ENCODE assay signal across 8 cellular contexts in genomic region chr2:160491922-160492371, GRCh38. TPM values are rescaled to one million over a fixed set of nuclear protein-coding genes. Genes with fewer than 3 reads are reported as not detected.
DNase-seq lines count a peak whose midpoint lies in the region; ATAC-seq and TF ChIP-seq lines count a peak whose summit lies in the region.

No MANE protein-coding gene starts in this region.

- peak overlapping the region; percentile 87 for H3K4ac ChIP-seq in IMR-90 (ENCODE audit: low read depth, low read length)

- H3K27me3 ChIP-seq in AG04450 (ENCODE audit: control insufficient read depth, insufficient read depth, low read length) (no peaks in the 10 kb centered on the region), IMR-90 (ENCODE audit: control insufficient read depth, insufficient read depth, low read length) (no peaks in the 10 kb centered on the region), breast epithelium (no peaks in the 10 kb centered on the region), lower lobe of right lung (ENCODE audit: low read depth) (no peaks in the 10 kb centered on the region), upper lobe of left lung (no peaks in the 10 kb centered on the region), Karpas-422 (ENCODE audit: low read length) (no peaks in the 10 kb centered on the region)

- no peak; the same call in 1 of the 2 replicates for TF ChIP-seq RAD21 in IMR-90 (IDR thresholded peaks at IDR 0.05; ENCODE audit: low read length)

- H3K27ac ChIP-seq in AG04450 (ENCODE audit: low read depth, low read length) (peak overlapping the region; percentile 82), IMR-90 (ENCODE audit: insufficient read depth, low read length) (peak overlapping the region; percentile 100), breast epithelium (peak overlapping the region; percentile 97 to 98), lower lobe of right lung (peak overlapping the region; percentile 95), upper lobe of left lung (peak overlapping the region; percentile 92 to 97 (median 96)), Karpas-422 (ENCODE audit: low read length) (no peak overlapping the region)

- peak overlapping the region; percentile 76 for H2BK120ac ChIP-seq in IMR-90 (ENCODE audit: low read depth, low read length)

- no TSS peak for BruUV-seq in IMR-90 (replicated peaks; lab: Mats Ljungman, UMichigan)

- POLR2A ChIA-PET in AG04450 (lab: Yijun Ruan, JAX) (interaction anchor here (1.9 kb wide), 1 partner anchor 19 kb away, joined by 10 read pairs; no protein-coding TSS in a partner anchor), IMR-90 (lab: Charles Lee; ENCODE audit: unreplicated experiment) (no interaction called here)

- intact Hi-C loops in IMR-90 (cut with micrococcal nuclease): loop anchor here (1.0 to 10.0 kb wide), 12 partner anchors 65 to 673 kb away; partner anchors contain the start of gene TANK
- intact Hi-C loops in breast epithelium (cut with DNase I; ENCODE audit: low total_unique reads): no loop called here
- intact Hi-C loops in lower lobe of right lung (cut with DNase I): loop anchor here (10.0 kb wide), 1 partner anchor 157 kb away; no protein-coding TSS in a partner anchor

- peak overlapping the region; percentile 95 for H2BK5ac ChIP-seq in IMR-90 (ENCODE audit: low read depth, low read length, poor library complexity, severe bottlenecking)

- no peaks in the 10 kb centered on the region for H3K9me3 ChIP-seq in AG04450 (ENCODE audit: control insufficient read depth, insufficient read depth, low read length)
- H3K9me3 ChIP-seq in IMR-90 (ENCODE audit: control insufficient read depth, insufficient read depth, low read length): no peaks in the 10 kb centered on the region
- no peaks in the 10 kb centered on the region for H3K9me3 ChIP-seq in breast epithelium
- no peaks in the 10 kb centered on the region for H3K9me3 ChIP-seq in lower lobe of right lung
- no peaks in the 10 kb centered on the region for H3K9me3 ChIP-seq in upper lobe of left lung
- no peaks in the 10 kb centered on the region for H3K9me3 ChIP-seq in Karpas-422 (ENCODE audit: low read length)

- TF ChIP-seq POLR2A in IMR-90 (IDR thresholded peaks at IDR 0.05; ENCODE audit: low read depth, low read length) (peak; percentile 55), breast epithelium (IDR thresholded peaks at IDR 0.05) (no peak), upper lobe of left lung (IDR thresholded peaks at IDR 0.05) (peak in 1 of 4 donors; percentile 42)

- peak overlapping the region; percentile 2; the same call in 1 of the 2 replicates for H2AK5ac ChIP-seq in IMR-90 (ENCODE audit: low read depth, low read length)

- peak overlapping the region; percentile 78 for H3K18ac ChIP-seq in IMR-90 (ENCODE audit: low read depth, low read length)

- peaks cover 9 to 29% of the 10 kb centered on the region in 2 experiments; a peak in 3 of 4 replicates for H3K79me1 ChIP-seq in IMR-90 (ENCODE audit: low read depth in 1 of 2, low read length in 2 of 2)

- H3K56ac ChIP-seq in IMR-90 (ENCODE audit: extremely low read depth, insufficient read depth, low read length): peak overlapping the region; percentile 95

- no peak for ATAC-seq in IMR-90 (ENCODE audit: low read depth)
- peak in 1 of 2 donors; percentile 31 for ATAC-seq in lower lobe of right lung
- peak in 1 of 2 donors; percentile 54 for ATAC-seq in upper lobe of left lung (ENCODE audit: low FRiP score in 2 of 2)

- H3K9ac ChIP-seq in IMR-90 (ENCODE audit: low read depth, low read length) (peak overlapping the region; percentile 100), Karpas-422 (ENCODE audit: low read length) (no peak overlapping the region)

- in situ Hi-C loops in IMR-90 (cut with MboI; ENCODE audit: low sequenced_read_pairs): loop anchor here (5.0 kb wide), 1 partner anchor 480 kb away; no protein-coding TSS in a partner anchor

- peak overlapping the region; percentile 64 for H3K23ac ChIP-seq in IMR-90 (ENCODE audit: low read depth, low read length)

- H4K20me1 ChIP-seq in IMR-90 (ENCODE audit: insufficient read depth, low read length) (peaks cover 22% of the 10 kb centered on the region; the same call in 1 of the 2 replicates), Karpas-422 (ENCODE audit: insufficient read depth, low read depth, low read length) (no peaks in the 10 kb centered on the region)

- H3K4me3 ChIP-seq in AG04450 (ENCODE audit: low read depth, low read length): peak overlapping the region; percentile 83
- H3K4me3 ChIP-seq in IMR-90 (ENCODE audit: insufficient read depth, low read depth, low read length): peak overlapping the region; percentile 98
- peak overlapping the region; percentile 71 to 93 (median 85) for H3K4me3 ChIP-seq in breast epithelium
- H3K4me3 ChIP-seq in lower lobe of right lung: peak overlapping the region; percentile 82
- peak overlapping the region; percentile 68 to 78 (median 72) for H3K4me3 ChIP-seq in upper lobe of left lung
- no peak overlapping the region for H3K4me3 ChIP-seq in Karpas-422 (ENCODE audit: low read length)

- no CpG with 5 or more reads among the region's 10 CpGs for WGBS in IMR-90 (ENCODE audit: extremely low coverage in 2 of 2, insufficient read length in 1 of 2), 2 experiments
- 6 to 11% methylated on average over 10 of the region's 10 CpGs for WGBS in upper lobe of left lung, 2 donors

- TF ChIP-seq CTCF in AG04450 (IDR thresholded peaks at IDR 0.05; ENCODE audit: low read depth, low read length) (no peak), IMR-90 (conservative IDR thresholded peaks at IDR 0.05; ENCODE audit: low read depth, low read length) (no peak), breast epithelium (IDR thresholded peaks at IDR 0.05) (no peak), lower lobe of right lung (IDR thresholded peaks at IDR 0.05) (no peak), upper lobe of left lung (IDR thresholded peaks at IDR 0.05) (no peak)

- TF ChIP-seq EP300 in upper lobe of left lung (IDR thresholded peaks at IDR 0.05): no peak

- no peaks in the 10 kb centered on the region for H3K9me2 ChIP-seq in Karpas-422 (replicated peaks; ENCODE audit: insufficient read depth, low read length)

- peak overlapping the region; percentile 65 for H3K14ac ChIP-seq in IMR-90 (replicated peaks; ENCODE audit: low read depth, low read length)

- peak overlapping the region; percentile 59 for H2AK9ac ChIP-seq in IMR-90 (replicated peaks; ENCODE audit: low read depth, low read length, poor library complexity)

- H3K4me2 ChIP-seq in IMR-90 (ENCODE audit: low read depth, low read length): peak overlapping the region; percentile 86
- H3K4me2 ChIP-seq in Karpas-422 (ENCODE audit: low read depth, low read length, poor library complexity, severe bottlenecking): no peak overlapping the region

- peak overlapping the region; percentile 69; the same call in 2 of the 3 replicates for H2BK15ac ChIP-seq in IMR-90 (ENCODE audit: low read depth, low read length)

- peak overlapping the region; percentile 83 for H4K91ac ChIP-seq in IMR-90 (ENCODE audit: insufficient read depth, low read depth, low read length)

- H4K8ac ChIP-seq in IMR-90 (ENCODE audit: low read depth in 2 of 2, low read length in 2 of 2): peak overlapping the region; percentile 63 to 91

- peak overlapping the region; percentile 82 for H4K5ac ChIP-seq in IMR-90 (ENCODE audit: low read depth, low read length)

- CTCF ChIA-PET in AG04450 (lab: Charles Lee) (no interaction called here), IMR-90 (lab: Yijun Ruan, JAX) (interaction anchor here (1.6 kb wide), 1 partner anchor 434 kb away, joined by 3 read pairs; no protein-coding TSS in a partner anchor)

- H3K79me2 ChIP-seq in Karpas-422 (ENCODE audit: low read length): no peaks in the 10 kb centered on the region

- DNase-seq in AG04450 (ENCODE audit: low read depth, low spot score) (no peak), IMR-90 (peak; percentile 75), breast epithelium (ENCODE audit: low spot score in 2 of 2) (no peak), lower lobe of right lung (no peak), upper lobe of left lung (no peak), NCI-H2107 (lab: John Stamatoyannopoulos, UW) (no peak), Karpas-422 (no peak), NCI-H1092 treated with DMSO at 0.1 percent for 48 hours (lab: John Stamatoyannopoulos, UW) (no peak)

- dilution Hi-C loops in IMR-90 (cut with HindIII; ENCODE audit: low sequenced_read_pairs, unreplicated experiment): no loop called here

- H2AFZ ChIP-seq in IMR-90 (replicated peaks; ENCODE audit: low read length, poor library complexity) (peak overlapping the region; percentile 65), Karpas-422 (ENCODE audit: low read length) (no peak overlapping the region)

- H3K4me1 ChIP-seq in IMR-90 (ENCODE audit: control insufficient read depth, insufficient read depth, low read length) (peaks cover 8% of the 10 kb centered on the region), breast epithelium (no peaks in the 10 kb centered on the region), lower lobe of right lung (peaks cover 47% of the 10 kb centered on the region), upper lobe of left lung (peaks cover 12 to 41% (median 26%) of the 10 kb centered on the region in 4 donors), Karpas-422 (ENCODE audit: low read length) (no peaks in the 10 kb centered on the region)

- peaks cover 5% of the 10 kb centered on the region; the same call in 1 of the 2 replicates for H3K9me1 ChIP-seq in IMR-90 (ENCODE audit: insufficient read depth, low read length)

- no peaks in the 10 kb centered on the region; the same call in 1 of the 2 replicates for H3K36me3 ChIP-seq in IMR-90 (ENCODE audit: control insufficient read depth, insufficient read depth, low read length)
- no peaks in the 10 kb centered on the region for H3K36me3 ChIP-seq in breast epithelium
- no peaks in the 10 kb centered on the region for H3K36me3 ChIP-seq in lower lobe of right lung
- no peaks in the 10 kb centered on the region for H3K36me3 ChIP-seq in upper lobe of left lung
- H3K36me3 ChIP-seq in Karpas-422 (ENCODE audit: insufficient read depth, low read length): no peaks in the 10 kb centered on the region

- peak overlapping the region; percentile 45 for H2BK20ac ChIP-seq in IMR-90 (ENCODE audit: low read depth, low read length)

RNA-seq across cellular contexts. Expression of gene RBMS1, which starts 1.7 kb away (rescaled TPM):
- 89.4 and 107 TPM in 2 replicates for polyA plus RNA-seq in AG04450 (2011; rRNA removed)
- 107 and 118 TPM in 2 replicates for polyA minus RNA-seq in AG04450 (2011; rRNA and poly(A)+ RNA removed)
- 64.9 and 73.6 TPM in 2 replicates for total RNA-seq in IMR-90 (2012; rRNA removed)
- 43.5 and 45.9 TPM in 2 replicates for polyA plus RNA-seq in IMR-90 (2012; rRNA removed)
- 12.0 and 17.3 TPM in 2 replicates for polyA plus RNA-seq in IMR-90 (2012; cell fraction: cytosol; rRNA removed)
- polyA plus RNA-seq in IMR-90 (2012; cell fraction: nucleus; rRNA removed; ENCODE audit: low replicate concordance): 21.4 and 98.7 TPM in 2 replicates
- 10 to 100 TPM; 81.3 to 96.2 (median 92.1) TPM for total RNA-seq in breast epithelium
- total RNA-seq in lower lobe of right lung: 95.3 TPM
- 100 to 1,000 TPM in 2 of 6 donors, 10 to 100 TPM in 4; 81.3 to 125 (median 95.4) TPM for total RNA-seq in upper lobe of left lung
- 0.72 TPM in 1 of 2 replicates, not detected in the other for total RNA-seq in Karpas-422 (2014; rRNA removed; shearing (Covaris generic); ENCODE audit: low replicate concordance)

Comparison
In these comparisons a context has a peak if more than half of its experiments do, and no peak if none do; other contexts are left out.
1. RNA of gene RBMS1, which starts 1.7 kb away (total RNA-seq): 81.3 to 125 TPM in upper lobe of left lung, 95.3 TPM in lower lobe of right lung (single experiment), 81.3 to 96.2 TPM in breast epithelium and 64.9 to 73.6 TPM in IMR-90; 0.72 TPM in Karpas-422; every median in the first group is over 10 times any median in the second.